ENCODE assay signal across 8 cellular contexts in genomic region chr11:60970369-60970774, GRCh38. TPM values are rescaled to one million over a fixed set of nuclear protein-coding genes. Genes with fewer than 3 reads are reported as not detected.
DNase-seq lines count a peak whose midpoint lies in the region; ATAC-seq and TF ChIP-seq lines count a peak whose summit lies in the region.

No MANE protein-coding gene starts in this region.

- peak; percentile 70 for TF ChIP-seq RAD21 in SK-N-SH (IDR thresholded peaks at IDR 0.05; ENCODE audit: low read length)

- peaks cover 3% of the 10 kb centered on the region for H3K27me3 Mint-ChIP-seq in Caco-2 (ENCODE audit: insufficient read depth, unreplicated experiment)
- no peaks in the 10 kb centered on the region for H3K27me3 Mint-ChIP-seq in activated naive CD4-positive, alpha-beta T cell treated with anti-CD3 and anti-CD28 coated beads for 36 hours (ENCODE audit: low read depth)

- ATAC-seq in HG02642 (IDR thresholded peaks at IDR 0.05; ENCODE audit: poor library complexity, unreplicated experiment) = peak; percentile 63
- ATAC-seq in GM19455 (IDR thresholded peaks at IDR 0.05; ENCODE audit: unreplicated experiment) = no peak

- H3K9me3 ChIP-seq in Caco-2 (peaks cover 18% of the 10 kb centered on the region), SK-N-SH (no peaks in the 10 kb centered on the region), left ventricle myocardium inferior (replicated peaks) (peaks cover 8% of the 10 kb centered on the region)

- no peak overlapping the region for H3K27ac ChIP-seq in SK-N-SH (ENCODE audit: low read depth in 2 of 2, low read length in 1 of 2)
- no peak overlapping the region for H3K27ac ChIP-seq in left ventricle myocardium inferior (replicated peaks)

- H3K4me3 ChIP-seq in Caco-2 (ENCODE audit: low read depth, low read length) = no peak overlapping the region
- H3K4me3 ChIP-seq in SK-N-SH (ENCODE audit: low read depth in 2 of 2, low read length in 1 of 2) = no peak overlapping the region
- no peak overlapping the region for H3K4me3 ChIP-seq in left ventricle myocardium inferior

- H3K36me3 Mint-ChIP-seq in Caco-2 (ENCODE audit: insufficient read depth, unreplicated experiment) = no peaks in the 10 kb centered on the region
- H3K36me3 Mint-ChIP-seq in activated naive CD4-positive, alpha-beta T cell treated with anti-CD3 and anti-CD28 coated beads for 36 hours (ENCODE audit: low read depth) = peaks cover 40% of the 10 kb centered on the region

- H3K4me1 ChIP-seq in Caco-2 (no peaks in the 10 kb centered on the region), SK-N-SH (ENCODE audit: control insufficient read depth in 1 of 2, insufficient read depth in 2 of 2, low read depth in 1 of 2, low read length in 1 of 2) (peaks cover 0 to 2% of the 10 kb centered on the region in 2 experiments; a peak in 1 of 4 replicates), left ventricle myocardium inferior (no peaks in the 10 kb centered on the region)

- no peaks in the 10 kb centered on the region for H3K36me3 ChIP-seq in Caco-2 (ENCODE audit: control insufficient read depth, insufficient read depth, low read length)
- no peaks in the 10 kb centered on the region for H3K36me3 ChIP-seq in SK-N-SH (replicated peaks in 1 of 2; ENCODE audit: control insufficient read depth in 1 of 2, insufficient read depth in 2 of 2, low read length in 1 of 2)
- H3K36me3 ChIP-seq in left ventricle myocardium inferior = no peaks in the 10 kb centered on the region

- no peak overlapping the region for H3K9ac ChIP-seq in SK-N-SH

- CTCF ChIA-PET in Caco-2 (lab: Charles Lee) = interaction anchor here (0.6 to 2.0 kb wide), 6 partner anchors 12 to 160 kb away, joined by 3 to 9 read pairs (median 3); partner anchors contain the start of gene TMEM109
- CTCF ChIA-PET in SK-N-SH (lab: Yijun Ruan, JAX) = interaction anchor here (0.6 to 5.1 kb wide), 18 partner anchors 9 to 281 kb away, joined by 3 to 29 read pairs (median 4); no protein-coding TSS in a partner anchor
- CTCF ChIA-PET in activated naive CD4-positive, alpha-beta T cell treated with anti-CD3 and anti-CD28 coated beads for 36 hours (lab: Charles Lee) = interaction anchor here (0.8 to 4.3 kb wide), 19 partner anchors 8 to 177 kb away, joined by 3 to 28 read pairs (median 5); no protein-coding TSS in a partner anchor

- H3F3A ChIP-seq in SK-N-SH (replicated peaks; ENCODE audit: insufficient read depth) = no peaks in the 10 kb centered on the region

- H3K4me3 Mint-ChIP-seq in Caco-2 (ENCODE audit: unreplicated experiment) = no peak overlapping the region
- H3K4me3 Mint-ChIP-seq in activated naive CD4-positive, alpha-beta T cell treated with anti-CD3 and anti-CD28 coated beads for 36 hours = peak overlapping the region; percentile 89

- H3K27me3 ChIP-seq in Caco-2 (replicated peaks; ENCODE audit: control insufficient read depth, insufficient read depth, low read length) (no peaks in the 10 kb centered on the region), SK-N-SH (ENCODE audit: insufficient read depth) (peaks cover 4% of the 10 kb centered on the region; the same call in 1 of the 2 replicates), left ventricle myocardium inferior (ENCODE audit: low read depth) (no peaks in the 10 kb centered on the region)

- H3K4me1 Mint-ChIP-seq in Caco-2 (ENCODE audit: low read depth, unreplicated experiment) = no peaks in the 10 kb centered on the region
- peaks cover 15% of the 10 kb centered on the region for H3K4me1 Mint-ChIP-seq in activated naive CD4-positive, alpha-beta T cell treated with anti-CD3 and anti-CD28 coated beads for 36 hours (ENCODE audit: low read depth)

- no peak overlapping the region for H3K4me2 ChIP-seq in SK-N-SH

- intact Hi-C loops in Caco-2 (cut with micrococcal nuclease; ENCODE audit: unreplicated experiment) (loop anchor here (1.0 kb wide), 3 partner anchors 159 to 217 kb away; no protein-coding TSS in a partner anchor), left ventricle myocardium inferior (cut with micrococcal nuclease) (no loop called here)
- intact Hi-C loops in activated naive CD4-positive, alpha-beta T cell treated with anti-CD3 and anti-CD28 coated beads for 36 hours (cut with micrococcal nuclease) = loop anchor here (1.0 to 2.0 kb wide), 8 partner anchors 24 to 217 kb away; partner anchors contain the start of gene PRPF19

- TF ChIP-seq EP300 in SK-N-SH (IDR thresholded peaks at IDR 0.05; ENCODE audit: borderline replicate concordance in 1 of 2, low read depth in 1 of 2, low read length in 1 of 2) = no peak

- POLR2A ChIA-PET in Caco-2 (lab: Charles Lee) (no interaction called here), SK-N-SH (lab: Yijun Ruan, JAX) (no interaction called here)

- H3K9me3 Mint-ChIP-seq in Caco-2 (ENCODE audit: unreplicated experiment) = peaks cover 21% of the 10 kb centered on the region
- H3K9me3 Mint-ChIP-seq in activated naive CD4-positive, alpha-beta T cell treated with anti-CD3 and anti-CD28 coated beads for 36 hours = peaks cover 4% of the 10 kb centered on the region

- no TSS peak for BruUV-seq in Caco-2 (replicated peaks; lab: Mats Ljungman, UMichigan)

- peak in 1 of 2 experiments; percentile 65 for DNase-seq in Caco-2
- DNase-seq in SK-N-SH = peak; percentile 73
- peak; percentile 90 for DNase-seq in activated naive CD4-positive, alpha-beta T cell treated with anti-CD3 and anti-CD28 coated beads for 36 hours
- DNase-seq in left ventricle myocardium inferior = peak; percentile 51
- peak; percentile 91 for DNase-seq in stimulated activated CD4-positive, alpha-beta T cell treated with anti-CD3 and anti-CD28 coated beads, Interleukin-15, amount 100 ng/mL, for 24 hours
- no peak for DNase-seq in NCI-H1930 (lab: John Stamatoyannopoulos, UW)

- H3K79me2 ChIP-seq in SK-N-SH (ENCODE audit: insufficient read depth) = no peaks in the 10 kb centered on the region

- no peaks in the 10 kb centered on the region for H3K9me2 ChIP-seq in SK-N-SH

- TF ChIP-seq CTCF in Caco-2 (IDR thresholded peaks at IDR 0.05; ENCODE audit: insufficient read depth in 1 of 2, low read depth in 1 of 2, low read length in 1 of 2, severe bottlenecking in 1 of 2, unreplicated experiment in 1 of 2) (peak; percentile 65 to 85), SK-N-SH (IDR thresholded peaks at IDR 0.05) (peak; percentile 69), left ventricle myocardium inferior (IDR thresholded peaks at IDR 0.05; ENCODE audit: borderline replicate concordance) (peak; percentile 90)

- H2AFZ ChIP-seq in SK-N-SH (ENCODE audit: low read depth) = no peak overlapping the region

- H4K20me1 ChIP-seq in SK-N-SH (ENCODE audit: insufficient read depth) = no peaks in the 10 kb centered on the region

- 18% methylated on average over 8 of the region's 9 CpGs for WGBS in SK-N-SH (ENCODE audit: low lambda C conversion rate)

- no peak overlapping the region for H3K27ac Mint-ChIP-seq in Caco-2 (ENCODE audit: unreplicated experiment)
- H3K27ac Mint-ChIP-seq in activated naive CD4-positive, alpha-beta T cell treated with anti-CD3 and anti-CD28 coated beads for 36 hours = peak overlapping the region; percentile 97

TF ChIP-seq in SK-N-SH, 30 proteins besides CTCF, POLR2A, EP300 and RAD21:
- TF ChIP-seq SMC3 (IDR thresholded peaks at IDR 0.05; ENCODE audit: low read depth, low read length) (peak; percentile 87), USF1 (IDR thresholded peaks at IDR 0.05; ENCODE audit: borderline replicate concordance, low read depth) (no peak), FOSL2 (IDR thresholded peaks at IDR 0.05; ENCODE audit: borderline replicate concordance, low read depth) (no peak)

RNA-seq across cellular contexts. Expression of gene CD6, which starts 1.1 kb away (rescaled TPM):
- total RNA-seq in Caco-2 (2022) (0.23 TPM in 2 replicates), left ventricle myocardium inferior (0.47 TPM)
- polyA plus RNA-seq in SK-N-SH (2012; rRNA removed) = not detected in 2 replicates
- polyA plus RNA-seq in SK-N-SH (2012; cell fraction: cytosol; rRNA removed) = not detected in 2 replicates
- not detected in 2 replicates for polyA plus RNA-seq in SK-N-SH (2012; cell fraction: nucleus; rRNA removed)
- total RNA-seq in activated naive CD4-positive, alpha-beta T cell treated with anti-CD3 and anti-CD28 coated beads for 36 hours = 100 to 1,000 TPM; 227 to 234 TPM

RNA-seq across cellular contexts. Expression of gene SLC15A3, which starts 18.4 kb away (rescaled TPM):
- total RNA-seq in Caco-2 (2022) = 0.43 and 0.84 TPM in 2 replicates
- 0.13 TPM in 1 of 2 replicates, not detected in the other for polyA plus RNA-seq in SK-N-SH (2012; rRNA removed)
- polyA plus RNA-seq in SK-N-SH (2012; cell fraction: cytosol; rRNA removed) = 0.03 TPM in 1 of 2 replicates, not detected in the other
- polyA plus RNA-seq in SK-N-SH (2012; cell fraction: nucleus; rRNA removed) = 0.17 and 0.39 TPM in 2 replicates
- 1 to 10 TPM; 5.6 to 5.8 TPM for total RNA-seq in activated naive CD4-positive, alpha-beta T cell treated with anti-CD3 and anti-CD28 coated beads for 36 hours
- total RNA-seq in left ventricle myocardium inferior = 15.4 TPM

RNA-seq across cellular contexts. Expression of gene TMEM132A, which starts 46.1 kb away (rescaled TPM):
- 86.6 and 97.3 TPM in 2 replicates for total RNA-seq in Caco-2 (2022)
- polyA plus RNA-seq in SK-N-SH (2012; rRNA removed) = 62.2 and 66.9 TPM in 2 replicates
- polyA plus RNA-seq in SK-N-SH (2012; cell fraction: cytosol; rRNA removed) = 30.0 and 50.0 TPM in 2 replicates
- 225 and 315 TPM in 2 replicates for polyA plus RNA-seq in SK-N-SH (2012; cell fraction: nucleus; rRNA removed)
- total RNA-seq in activated naive CD4-positive, alpha-beta T cell treated with anti-CD3 and anti-CD28 coated beads for 36 hours = 1 to 10 TPM; 1.2 to 2.3 TPM
- total RNA-seq in left ventricle myocardium inferior = 6.4 TPM

RNA-seq across cellular contexts. Expression of gene TMEM109, which starts 56.4 kb away (rescaled TPM):
- total RNA-seq in Caco-2 (2022) (82.3 and 91.9 TPM in 2 replicates), left ventricle myocardium inferior (86.7 TPM)
- 38.0 and 52.7 TPM in 2 replicates for polyA plus RNA-seq in SK-N-SH (2012; rRNA removed)
- polyA plus RNA-seq in SK-N-SH (2012; cell fraction: cytosol; rRNA removed) = 33.3 and 44.2 TPM in 2 replicates
- 23.4 and 25.2 TPM in 2 replicates for polyA plus RNA-seq in SK-N-SH (2012; cell fraction: nucleus; rRNA removed)
- total RNA-seq in activated naive CD4-positive, alpha-beta T cell treated with anti-CD3 and anti-CD28 coated beads for 36 hours = 100 to 1,000 TPM in 1 of 2 experiments, 10 to 100 TPM in 1; 94.0 to 103 TPM

Comparison
In these comparisons a context has a peak if more than half of its experiments do, and no peak if none do; other contexts are left out.
1. DNase-seq: peak in SK-N-SH (single experiment), activated naive CD4-positive, alpha-beta T cell treated with anti-CD3 and anti-CD28 coated beads for 36 hours (single experiment), left ventricle myocardium inferior (single experiment) and stimulated activated CD4-positive, alpha-beta T cell treated with anti-CD3 and anti-CD28 coated beads, Interleukin-15, amount 100 ng/mL, for 24 hours (single experiment); none in NCI-H1930 (0 of 2).
2. RNA of gene CD6, which starts 1.1 kb away (total RNA-seq): 227 to 234 TPM in activated naive CD4-positive, alpha-beta T cell treated with anti-CD3 and anti-CD28 coated beads for 36 hours; 0.47 TPM in left ventricle myocardium inferior (single experiment) and 0.23 TPM in Caco-2; every median in the first group is over 100 times any median in the second.
3. RNA of gene TMEM132A, which starts 46.1 kb away (total RNA-seq): 86.6 to 97.3 TPM in Caco-2; 6.4 TPM in left ventricle myocardium inferior (single experiment) and 1.2 to 2.3 TPM in activated naive CD4-positive, alpha-beta T cell treated with anti-CD3 and anti-CD28 coated beads for 36 hours; every median in the first group is over 10 times any median in the second.
4. Peak in every context shown above with its lines, with median percentiles within 50 percentile points of each other: CTCF ChIP-seq.